In genomic region chrX:135009838-135010237, GRCh38 we compare ENCODE assay signal across 23 cellular contexts.
"Had no signal": no experiment of that assay in that cellular context is flagged by ENCODE, and none has a peak within 500 bp of the region (broad histone marks: within the 10 kb centered on the region; RNA-seq: fewer than 3 reads in every experiment).

No MANE protein-coding gene starts in this region.

- DNase-seq: dermis blood vessel endothelial cell; erythroblast; foreskin melanocyte; head of caudate nucleus; left colon; left ventricle myocardium superior; mesenchymal stem cell; midbrain; occipital lobe; pancreas; right cardiac atrium; stimulated activated CD4-positive, alpha-beta T cell treated with anti-CD3 and anti-CD28 coated beads, Interleukin-2, amount 100 ng/mL, for 48 hours; stimulated activated naive CD8-positive, alpha-beta T cell treated with anti-CD3 and anti-CD28 coated beads, Interleukin-15, Interleukin-2, amounts not matched to agents 100 U/mL and 50 U/mL, for 24 hours; thyroid gland had no signal

- ATAC-seq: left colon; left ventricle myocardium superior; right cardiac atrium; stimulated activated naive CD8-positive, alpha-beta T cell treated with anti-CD3 and anti-CD28 coated beads, Interleukin-15, Interleukin-2, amounts not matched to agents 100 U/mL and 50 U/mL, for 24 hours had no signal

- H3K4me3 Mint-ChIP-seq: nephron, type B pancreatic cell had no signal

- H3K79me2 ChIP-seq: hepatocyte had no signal

- H3K4me1 ChIP-seq: pancreas, suprapubic skin, thyroid gland, vagina had no signal

- H3K27ac ChIP-seq: hepatocyte, pancreas, suprapubic skin, thyroid gland, vagina had no signal

- H3K27ac Mint-ChIP-seq: nephron, progenitor cell of endocrine pancreas, type B pancreatic cell had no signal

- H3K27me3 Mint-ChIP-seq: progenitor cell of endocrine pancreas, type B pancreatic cell had no signal

- H3K4me3 ChIP-seq: hepatocyte, lung, pancreas, smooth muscle cell, suprapubic skin, thyroid gland, vagina had no signal

- H3K9me3 ChIP-seq: pancreas, suprapubic skin, thyroid gland, vagina had no signal

- FAIRE-seq: endothelial cell of umbilical vein, pancreas had no signal

- H3K36me3 ChIP-seq: pancreas, suprapubic skin, thyroid gland, vagina had no signal

- H3K27me3 ChIP-seq: hepatocyte, suprapubic skin, thyroid gland, vagina had no signal

- H3K4me2 ChIP-seq: hepatocyte, smooth muscle cell had no signal

- H3K36me3 Mint-ChIP-seq: type B pancreatic cell had no signal

- H3K9me3 Mint-ChIP-seq: type B pancreatic cell had no signal

- H2AFZ ChIP-seq: hepatocyte had no signal
